In the genomic region with DNA sequence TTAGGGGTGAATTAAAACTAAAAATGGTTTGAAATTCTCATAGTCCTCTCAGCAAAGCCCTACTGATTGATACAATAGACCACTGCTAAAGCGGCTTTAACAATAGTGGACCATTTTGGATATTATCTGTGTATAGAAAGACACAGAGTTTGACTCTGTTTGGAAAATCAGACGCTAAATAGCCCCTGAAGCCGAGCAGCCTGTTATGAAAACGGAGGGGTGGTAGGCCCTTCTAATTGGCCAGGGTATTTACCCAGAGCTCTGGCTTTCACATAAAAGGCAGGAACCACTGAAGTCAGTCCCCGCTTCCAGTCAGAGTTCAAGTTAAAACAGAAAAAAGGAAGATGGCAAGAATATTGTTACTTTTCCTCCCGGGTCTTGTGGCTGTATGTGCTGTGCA, we compare ENCODE assay signal across 20 cellular contexts. TPM values are rescaled to one million over a fixed set of nuclear protein-coding genes. Genes with fewer than 3 reads are reported as not detected.
A peak's percentile ranks its signal among the peaks of the same experiment; 100 is the strongest.
DNase-seq lines count a peak whose midpoint lies in the region; TF ChIP-seq lines count a peak whose summit lies in the region.
"Had no signal": no experiment of that assay in that cellular context is flagged by ENCODE, and none has a peak within 500 bp of the region (broad histone marks: within the 10 kb centered on the region; RNA-seq: fewer than 3 reads in every experiment).

Gene OTOR (plus strand): TSS at position 301 of the 400 bp plus-strand sequence. CDS start 44 bp downstream, at position 345.

- no peak for DNase-seq in BE2C
- no peak for DNase-seq in mesothelial cell of epicardium (ENCODE audit: low spot score in 2 of 2, unreplicated experiment in 2 of 2)
- DNase-seq in thyroid gland: no peak
- DNase-seq in DMS 273 (lab: John Stamatoyannopoulos, UW; ENCODE audit: unreplicated experiment): no peak
- DNase-seq in stimulated activated CD4-positive, alpha-beta T cell treated with anti-CD3 and anti-CD28 coated beads, Interleukin-2, amount 100 ng/mL, for 48 hours: no peak
- DNase-seq in osteoblast (ENCODE audit: insufficient read length, low spot score, missing footprints): no peak
- DNase-seq: 8988T; ACHN; AML-193; CD4-positive, alpha-beta T cell; CD8-positive, alpha-beta memory T cell; DND-41; GM23248; HFFc6 had no signal

- no peaks in the 10 kb centered on the region for H4K20me1 ChIP-seq in BLaER1 treated with 17β-estradiol and CSF1 and Interleukin-3, amounts not matched to agents 10 nM and 100 nM
- no peaks in the 10 kb centered on the region for H4K20me1 ChIP-seq in osteoblast (ENCODE audit: insufficient read depth, low read length)

- H3K9me3 ChIP-seq in BE2C (no peaks in the 10 kb centered on the region), thyroid gland (no peaks in the 10 kb centered on the region), osteoblast (ENCODE audit: low read depth, low read length) (no peaks in the 10 kb centered on the region)
- H3K9me3 ChIP-seq in BLaER1 treated with 17β-estradiol and CSF1 and Interleukin-3, amounts not matched to agents 10 nM and 100 nM (replicated peaks in 1 of 11): no peaks in the 10 kb centered on the region
- H3K9me3 ChIP-seq: A549 had no signal

- WGBS in thyroid gland, 2 donors: 82 to 86% methylated on average over 6 of the region's 6 CpGs

- no peaks in the 10 kb centered on the region for H3K9me3 Mint-ChIP-seq in mesothelial cell of epicardium
- H3K9me3 Mint-ChIP-seq: CD14-positive monocyte; CD4-positive, alpha-beta T cell; CD8-positive, alpha-beta memory T cell; H9; HFFc6 had no signal

- H3K4me3 ChIP-seq in BE2C (ENCODE audit: low read depth, low read length): peak within 1 kb of the TSS; percentile 15; the same call in 1 of the 2 replicates
- H3K4me3 ChIP-seq in BLaER1 treated with 17β-estradiol and CSF1 and Interleukin-3, amounts not matched to agents 10 nM and 100 nM: peak within 1 kb of the TSS in 2 of 10 experiments; percentile 57 to 62; a peak in 2 of 20 replicates
- H3K4me3 ChIP-seq in thyroid gland (replicated peaks in 1 of 3): no peak within 1 kb of the TSS
- no peak within 1 kb of the TSS for H3K4me3 ChIP-seq in osteoblast (ENCODE audit: insufficient read depth, low read length)
- H3K4me3 ChIP-seq: A549, GM23248 had no signal

- H3K4me2 ChIP-seq in BLaER1 treated with 17β-estradiol and CSF1 and Interleukin-3, amounts not matched to agents 10 nM and 100 nM: peak within 1 kb of the TSS in 7 of 11 experiments; percentile 59 to 89 (median 86); a peak in 11 of 22 replicates
- no peak within 1 kb of the TSS for H3K4me2 ChIP-seq in osteoblast (ENCODE audit: insufficient read depth, low read length)
- H3K4me2 ChIP-seq: A549 had no signal

- H3K27me3 ChIP-seq in BE2C (no peaks in the 10 kb centered on the region), thyroid gland (no peaks in the 10 kb centered on the region), osteoblast (ENCODE audit: insufficient read depth, low read length) (no peaks in the 10 kb centered on the region)
- no peaks in the 10 kb centered on the region for H3K27me3 ChIP-seq in BLaER1 treated with 17β-estradiol and CSF1 and Interleukin-3, amounts not matched to agents 10 nM and 100 nM

- H3K4me1 ChIP-seq in BE2C: no peaks in the 10 kb centered on the region
- peaks cover 6 to 49% (median 40%) of the 10 kb centered on the region in 10 experiments; a peak in 19 of 20 replicates for H3K4me1 ChIP-seq in BLaER1 treated with 17β-estradiol and CSF1 and Interleukin-3, amounts not matched to agents 10 nM and 100 nM
- H3K4me1 ChIP-seq in thyroid gland: peaks cover 9 to 11% of the 10 kb centered on the region in 2 donors
- H3K4me1 ChIP-seq in osteoblast (ENCODE audit: insufficient read depth, low read length): no peaks in the 10 kb centered on the region
- H3K4me1 ChIP-seq: A549 had no signal

- no peaks in the 10 kb centered on the region for H3K27me3 Mint-ChIP-seq in mesothelial cell of epicardium (ENCODE audit: low read depth)
- H3K27me3 Mint-ChIP-seq: CD4-positive, alpha-beta T cell had no signal

- TF ChIP-seq POLR2A in thyroid gland (IDR thresholded peaks at IDR 0.05): no peak

- H3K9ac ChIP-seq in BLaER1 treated with 17β-estradiol and CSF1 and Interleukin-3, amounts not matched to agents 10 nM and 100 nM: no peak within 1 kb of the TSS
- H3K9ac ChIP-seq: GM23248 had no signal

- peak within 1 kb of the TSS; percentile 13 for H3K27ac Mint-ChIP-seq in mesothelial cell of epicardium
- H3K27ac Mint-ChIP-seq: CD14-positive monocyte; CD4-positive, alpha-beta T cell; H9; HFFc6 had no signal

- H3K36me3 ChIP-seq in BE2C (no peaks in the 10 kb centered on the region), thyroid gland (no peaks in the 10 kb centered on the region), osteoblast (ENCODE audit: insufficient read depth, low read length) (no peaks in the 10 kb centered on the region)
- peaks cover 0 to 3% (median 1%) of the 10 kb centered on the region in 11 experiments; a peak in 7 of 22 replicates for H3K36me3 ChIP-seq in BLaER1 treated with 17β-estradiol and CSF1 and Interleukin-3, amounts not matched to agents 10 nM and 100 nM

- no peak within 1 kb of the TSS; a peak in 1 of 22 replicates for H3K27ac ChIP-seq in BLaER1 treated with 17β-estradiol and CSF1 and Interleukin-3, amounts not matched to agents 10 nM and 100 nM
- H3K27ac ChIP-seq in thyroid gland (peak within 1 kb of the TSS in 2 of 3 donors; percentile 38 to 41), osteoblast (ENCODE audit: low read depth, low read length) (no peak within 1 kb of the TSS)
- H3K27ac ChIP-seq: A549, GM23248 had no signal

- no peaks in the 10 kb centered on the region for H3K4me1 Mint-ChIP-seq in mesothelial cell of epicardium
- H3K4me1 Mint-ChIP-seq: CD14-positive monocyte had no signal

- intact Hi-C loops in thyroid gland (cut with DNase I): no loop called here

- no peak within 1 kb of the TSS for H2AFZ ChIP-seq in osteoblast (ENCODE audit: low read length)
- H2AFZ ChIP-seq: GM23248 had no signal

- H3K36me3 Mint-ChIP-seq in mesothelial cell of epicardium: no peaks in the 10 kb centered on the region
- H3K36me3 Mint-ChIP-seq: CD8-positive, alpha-beta memory T cell had no signal

- no peak within 1 kb of the TSS for H3K4me3 Mint-ChIP-seq in mesothelial cell of epicardium
- H3K4me3 Mint-ChIP-seq: CD14-positive monocyte; CD4-positive, alpha-beta T cell; CD8-positive, alpha-beta memory T cell; H9; HFFc6 had no signal

- TF ChIP-seq CTCF in BE2C (IDR thresholded peaks at IDR 0.05; ENCODE audit: low read depth, low read length) (no peak), mesothelial cell of epicardium (IDR thresholded peaks at IDR 0.05; ENCODE audit: unreplicated experiment) (no peak), thyroid gland (IDR thresholded peaks at IDR 0.05) (no peak), osteoblast (IDR thresholded peaks at IDR 0.05; ENCODE audit: extremely low read depth, low read depth, low read length) (no peak)

- no peaks in the 10 kb centered on the region for H3K79me2 ChIP-seq in osteoblast (ENCODE audit: insufficient read depth, low read length)

RNA-seq across cellular contexts. Expression of gene OTOR, which starts in this region (rescaled TPM):
- polyA plus RNA-seq in BE2C (2012; ENCODE audit: insufficient read depth, insufficient read length, low read depth): 0.42 TPM
- total RNA-seq in mesothelial cell of epicardium: not detected in 3 replicates
- not detected for total RNA-seq in thyroid gland
- total RNA-seq in osteoblast: not detected in 2 replicates
- total RNA-seq: CD4-positive, alpha-beta T cell; CD8-positive, alpha-beta memory T cell; GM23248; H4; H9; HFFc6 had no signal
- polyA plus RNA-seq: A549; BJ; CD14-positive monocyte; CD8-positive, alpha-beta memory T cell; GM23248 had no signal

Comparison
In these comparisons a context has a peak if more than half of its experiments do, and no peak if none do; other contexts are left out.
1. H3K27ac ChIP-seq: peak in thyroid gland (2 of 3); none in BLaER1 treated with 17β-estradiol and CSF1 and Interleukin-3, amounts not matched to agents 10 nM and 100 nM (0 of 11) and osteoblast (single experiment).